Comparison of ENCODE assay signal across 11 cellular contexts in the genomic region with DNA sequence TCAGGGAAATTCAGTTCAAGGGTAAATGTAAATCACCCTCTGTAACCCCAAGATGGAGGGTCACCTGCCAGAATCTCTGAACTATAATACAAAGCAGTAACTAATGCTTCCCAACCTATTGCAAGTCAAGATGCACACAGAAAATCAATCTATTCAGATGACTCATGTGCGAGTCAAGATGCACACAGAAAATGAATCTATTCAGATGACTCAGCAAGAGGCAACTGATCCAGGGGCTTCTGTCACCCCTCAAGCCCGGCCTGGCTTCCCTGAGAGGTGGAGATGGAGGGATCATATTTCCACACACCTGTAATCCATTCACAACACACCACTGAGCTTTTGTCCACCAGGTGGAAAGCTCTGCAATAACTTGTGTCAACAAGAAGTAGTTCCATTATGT. TPM values are rescaled to one million over a fixed set of nuclear protein-coding genes. Genes with fewer than 3 reads are reported as not detected.
DNase-seq lines count a peak whose midpoint lies in the region; ATAC-seq lines count a peak whose summit lies in the region.
"Had no signal": no experiment of that assay in that cellular context is flagged by ENCODE, and none has a peak within 500 bp of the region (broad histone marks: within the 10 kb centered on the region; RNA-seq: fewer than 3 reads in every experiment).

No MANE protein-coding gene starts in this region.

- DNase-seq in Caki2 (ENCODE audit: low read depth) = peak; percentile 51
- DNase-seq in HS-5 (ENCODE audit: low read depth) = peak; percentile 49
- DNase-seq in NCI-H69 (lab: John Stamatoyannopoulos, UW) = peak; percentile 95
- DNase-seq in dermis blood vessel endothelial cell = peak; percentile 13
- DNase-seq in KG1 (lab: John Stamatoyannopoulos, UW) = no peak
- no peak for DNase-seq in H7
- DNase-seq: effector CD4-positive, alpha-beta T cell; GDM1; kidney had no signal

- H3K4me3 ChIP-seq in H7 (ENCODE audit: insufficient read depth, low read depth, low read length) = no peak overlapping the region

- in situ Hi-C loops in Caki2 (cut with HindIII; ENCODE audit: low pct_unique_long_range_greater_than_20kb, low sequenced_read_pairs) = no loop called here

- no peaks in the 10 kb centered on the region for H3K36me3 ChIP-seq in H7 (replicated peaks; ENCODE audit: control insufficient read depth, insufficient read depth, low read length)

- H3K27me3 ChIP-seq in H7 (ENCODE audit: control insufficient read depth, insufficient read depth, low read length) = no peaks in the 10 kb centered on the region

- no peak for ATAC-seq in HG03439 (IDR thresholded peaks at IDR 0.05; ENCODE audit: unreplicated experiment)
- no peak for ATAC-seq in HG02840 (IDR thresholded peaks at IDR 0.05; ENCODE audit: low FRiP score, unreplicated experiment)

RNA-seq across cellular contexts. Expression of gene HIVEP3, which starts 17.4 kb away (rescaled TPM):
- total RNA-seq in Caki2 (2014; rRNA removed; shearing (Covaris generic); ENCODE audit: low replicate concordance) = 0.03 and 1.4 TPM in 2 replicates
- 0.85 and 0.93 TPM in 2 replicates for total RNA-seq in dermis blood vessel endothelial cell
- total RNA-seq in H7 (2014; rRNA removed; shearing (Covaris generic)) = 1.8 and 1.9 TPM in 2 replicates

Comparison
In these comparisons a context has a peak if more than half of its experiments do, and no peak if none do; other contexts are left out.
1. DNase-seq: peak in Caki2 (single experiment), HS-5 (single experiment), NCI-H69 (single experiment) and dermis blood vessel endothelial cell (single experiment); none in KG1 (single experiment) and H7 (single experiment).